8 cellular contexts compared by ENCODE assay signal in genomic region chr4:147924604-147925412, GRCh38.
A peak's percentile ranks its signal among the peaks of the same experiment; 100 is the strongest.
DNase-seq lines count a peak whose midpoint lies in the region; ATAC-seq and TF ChIP-seq lines count a peak whose summit lies in the region.

No MANE protein-coding gene starts in this region.

- no peak overlapping the region for H3K4me3 Mint-ChIP-seq in T-helper 17 cell

- H3K4me1 Mint-ChIP-seq in T-helper 17 cell = peaks cover 8% of the 10 kb centered on the region

- no peaks in the 10 kb centered on the region for H3K27me3 ChIP-seq in trophoblast cell (ENCODE audit: insufficient read depth, low read length)

- no peak overlapping the region for H3K4me2 ChIP-seq in trophoblast cell (ENCODE audit: low read length)

- no peak overlapping the region for H3K27ac ChIP-seq in trophoblast cell (ENCODE audit: low read depth, low read length)

- H3K36me3 ChIP-seq in mucosa of descending colon (ENCODE audit: low read depth) (no peaks in the 10 kb centered on the region), trophoblast cell (ENCODE audit: control insufficient read depth in 1 of 2, insufficient read depth in 2 of 2, low read length in 2 of 2) (peaks cover 0 to 2% of the 10 kb centered on the region in 2 experiments)

- TF ChIP-seq CTCF in mucosa of descending colon (IDR thresholded peaks at IDR 0.05) (no peak), lower leg skin (IDR thresholded peaks at IDR 0.05) (no peak)

- H3K4me1 ChIP-seq in mucosa of descending colon (ENCODE audit: low read depth) (no peaks in the 10 kb centered on the region), trophoblast cell (ENCODE audit: control insufficient read depth in 1 of 2, insufficient read depth in 2 of 2, low read length in 2 of 2) (no peaks in the 10 kb centered on the region)

- no peaks in the 10 kb centered on the region for H3K36me3 Mint-ChIP-seq in T-helper 17 cell (ENCODE audit: low read depth)

- intact Hi-C loops in mucosa of descending colon (cut with DNase I, micrococcal nuclease) = no loop called here
- intact Hi-C loops in lower leg skin (cut with DNase I; ENCODE audit: low total_unique reads) = no loop called here

- in situ Hi-C loops in T47D (cut with HindIII; ENCODE audit: low pct_unique_long_range_greater_than_20kb, low sequenced_read_pairs) = no loop called here

- H3K23ac ChIP-seq in trophoblast cell (ENCODE audit: low read length) = no peak overlapping the region

- no peak overlapping the region for H3K14ac ChIP-seq in trophoblast cell (ENCODE audit: low read length)

- no peak overlapping the region for H3K4me3 ChIP-seq in Jurkat, Clone E6-1 (ENCODE audit: low read length)
- H3K4me3 ChIP-seq in mucosa of descending colon (no peak overlapping the region), lower leg skin (ENCODE audit: low read depth, poor library complexity, severe bottlenecking) (no peak overlapping the region), trophoblast cell (ENCODE audit: low read depth, low read length) (no peak overlapping the region)

- H2BK12ac ChIP-seq in trophoblast cell (ENCODE audit: low read length) = no peak overlapping the region

- H4K8ac ChIP-seq in trophoblast cell (ENCODE audit: low read depth, low read length) = no peak overlapping the region

- H4K91ac ChIP-seq in trophoblast cell (ENCODE audit: low read depth, low read length) = no peak overlapping the region

- H3K27ac Mint-ChIP-seq in T-helper 17 cell = no peak overlapping the region

- no peaks in the 10 kb centered on the region for H3K27me3 Mint-ChIP-seq in T-helper 17 cell

- H3K79me1 ChIP-seq in trophoblast cell (ENCODE audit: low read length) = no peaks in the 10 kb centered on the region

- WGBS in lower leg skin, 2 donors = 48 to 63% methylated on average over 3 of the region's 3 CpGs
- WGBS in trophoblast cell (ENCODE audit: extremely low coverage, insufficient coverage, insufficient read length) = no CpG with 5 or more reads among the region's 3 CpGs

- no peak for TF ChIP-seq POLR2A in lower leg skin (IDR thresholded peaks at IDR 0.05)

- H4K12ac ChIP-seq in trophoblast cell (ENCODE audit: low read depth, low read length) = no peak overlapping the region

- no peak overlapping the region for H2AK5ac ChIP-seq in trophoblast cell (ENCODE audit: low read length)

- no peak overlapping the region for H3K4ac ChIP-seq in trophoblast cell (ENCODE audit: low read depth, low read length)

- peak; percentile 60 for ATAC-seq in mucosa of descending colon
- no peak for ATAC-seq in T-helper 17 cell

- H3K9me3 ChIP-seq in mucosa of descending colon = no peaks in the 10 kb centered on the region
- H3K9me3 ChIP-seq in trophoblast cell (ENCODE audit: insufficient read depth, low read depth, low read length) = no peaks in the 10 kb centered on the region
- H3K9me3 ChIP-seq in T-helper 17 cell (ENCODE audit: control insufficient read depth, low read length, poor library complexity, severe bottlenecking) = no peaks in the 10 kb centered on the region

- DNase-seq in EL = peak; percentile 13
- DNase-seq in Jurkat, Clone E6-1 (ENCODE audit: low read depth, low spot score) = peak; percentile 10
- peak; percentile 42 to 48 for DNase-seq in T47D (ENCODE audit: low read depth in 1 of 2, low spot score in 1 of 2)
- peak in 2 of 3 donors; percentile 62 to 70 for DNase-seq in mucosa of descending colon
- no peak for DNase-seq in lower leg skin (ENCODE audit: low spot score in 2 of 2)
- no peak for DNase-seq in trophoblast cell
- DNase-seq in T-helper 17 cell = no peak
- no peak for DNase-seq in KG1 (lab: John Stamatoyannopoulos, UW)

- no peak overlapping the region for H3K18ac ChIP-seq in trophoblast cell (ENCODE audit: low read length)

- no peaks in the 10 kb centered on the region for H3K79me2 ChIP-seq in trophoblast cell (ENCODE audit: control insufficient read depth, insufficient read depth, low read length, poor library complexity)

- H2BK120ac ChIP-seq in trophoblast cell (ENCODE audit: insufficient read depth, low read length, poor library complexity) = no peak overlapping the region

- H2BK5ac ChIP-seq in trophoblast cell (ENCODE audit: low read depth, low read length, poor library complexity) = no peak overlapping the region

- no peak overlapping the region for H2AFZ ChIP-seq in trophoblast cell (ENCODE audit: insufficient read depth, low read length, poor library complexity)

- H3K9ac ChIP-seq in trophoblast cell (ENCODE audit: low read length) = no peak overlapping the region

Comparison
In these comparisons a context has a peak if more than half of its experiments do, and no peak if none do; other contexts are left out.
1. DNase-seq: peak in EL (single experiment), Jurkat, Clone E6-1 (single experiment), T47D (2 of 2) and mucosa of descending colon (2 of 3); none in lower leg skin (0 of 2), trophoblast cell (0 of 2), T-helper 17 cell (0 of 3) and KG1 (single experiment).